In genomic region chr14:42814817-42815216, GRCh38 we compare ENCODE assay signal across 29 cellular contexts.
"Had no signal": no experiment of that assay in that cellular context is flagged by ENCODE, and none has a peak within 500 bp of the region (broad histone marks: within the 10 kb centered on the region; RNA-seq: fewer than 3 reads in every experiment).

No MANE protein-coding gene starts in this region.

- ATAC-seq: activated naive CD8-positive, alpha-beta T cell treated with anti-CD3 and anti-CD28 coated beads, Interleukin-2, amount 50 U/mL, for 24 hours had no signal

- H3K36me3 ChIP-seq: SJCRH30 had no signal

- H3K4me1 ChIP-seq: SJCRH30 had no signal

- FAIRE-seq: bronchial epithelial cell had no signal

- H3K27ac ChIP-seq: SJCRH30, SK-N-MC had no signal

- H3K9me3 ChIP-seq: SJCRH30 had no signal

- H3K27me3 ChIP-seq: SJCRH30 had no signal

- H3K4me3 ChIP-seq: SJCRH30, SK-N-MC had no signal

- DNase-seq: activated B cell treated with CpG ODN at 0.5 μM for 24 hours; activated CD4-positive, alpha-beta memory T cell treated with anti-CD3 and anti-CD28 coated beads for 36 hours; activated CD4-positive, alpha-beta T cell treated with anti-CD3 and anti-CD28 coated beads for 4 hours; activated CD4-positive, alpha-beta T cell treated with anti-CD3 and anti-CD28 coated beads, Interleukin-2, amount 50 U/mL, for 1 hour; activated CD4-positive, CD25-positive, alpha-beta regulatory T cell treated with anti-CD3 and anti-CD28 coated beads, Interleukin-2, amount 50 U/mL, for 72 hours; activated CD8-positive, alpha-beta memory T cell treated with anti-CD3 and anti-CD28 coated beads, Interleukin-2, amount 50 U/mL, for 48 hours; activated effector memory CD4-positive, alpha-beta T cell treated with Interleukin-2 at 50 U/mL for 16 hours; activated naive CD4-positive, alpha-beta T cell treated with anti-CD3 and anti-CD28 coated beads, Interleukin-2, amount 10 ng/mL, durations not matched to agents 7 days and 5 days; activated naive CD8-positive, alpha-beta T cell treated with anti-CD3 and anti-CD28 coated beads, Interleukin-2, amount 50 U/mL, for 24 hours; activated T-cell treated with anti-CD3 and anti-CD28 coated beads, Interleukin-2, amount 50 U/mL, for 48 hours; anterior cingulate cortex; caudate nucleus; cerebellar nuclear complex; Karpas-422; KBM-7; NCI-H1105 treated with DMSO at 0.1 percent for 48 hours; NCI-H1436; NCI-H1694; NCI-H2029 treated with DMSO at 0.1 percent for 48 hours; NCI-H2107; NCI-H2171; NCI-H510A; NCI-H526; NCI-H748 treated with DMSO at 0.1 percent for 48 hours; SHP77; SJCRH30; T1000 had no signal
